Comparison of ENCODE assay signal across 25 cellular contexts in the genomic region with DNA sequence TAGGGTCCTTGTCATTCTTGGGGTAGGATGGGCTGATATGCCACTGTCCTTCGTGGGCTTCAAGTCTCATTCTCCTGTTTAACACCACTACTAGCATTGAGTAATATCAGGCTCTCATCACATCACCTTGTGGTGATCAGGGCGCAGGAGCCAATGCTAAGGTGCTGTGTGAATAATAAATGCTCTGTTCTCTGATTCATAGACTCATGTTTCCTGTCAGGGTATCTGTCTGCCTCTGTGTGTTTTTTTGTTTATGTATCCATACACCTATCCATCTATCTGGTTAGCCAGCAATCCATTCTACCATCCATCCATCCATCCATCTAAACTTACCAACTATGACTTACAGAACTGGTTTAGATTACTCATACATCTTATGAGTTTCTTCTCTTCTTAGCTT.
DNase-seq lines count a peak whose midpoint lies in the region; ATAC-seq and TF ChIP-seq lines count a peak whose summit lies in the region.
"Had no signal": no experiment of that assay in that cellular context is flagged by ENCODE, and none has a peak within 500 bp of the region (broad histone marks: within the 10 kb centered on the region; RNA-seq: fewer than 3 reads in every experiment).

No MANE protein-coding gene starts in this region.

- no peak for TF ChIP-seq CTCF in epithelial cell of esophagus (IDR thresholded peaks at IDR 0.05; ENCODE audit: insufficient read depth, low read depth, low read length, missing control alignments)
- no peak for TF ChIP-seq CTCF in uterus (IDR thresholded peaks at IDR 0.05)

- TF ChIP-seq POLR2A in uterus (IDR thresholded peaks at IDR 0.05), result no peak

- H3K9me3 ChIP-seq in uterus, result no peaks in the 10 kb centered on the region
- H3K9me3 ChIP-seq: A549, MG63 had no signal

- ATAC-seq in GM18520 (IDR thresholded peaks at IDR 0.05; ENCODE audit: unreplicated experiment) (peak; percentile 60), GM18907 (IDR thresholded peaks at IDR 0.05; ENCODE audit: unreplicated experiment) (peak; percentile 51), HG02973 (IDR thresholded peaks at IDR 0.05; ENCODE audit: unreplicated experiment) (peak; percentile 43)
- ATAC-seq in stimulated activated naive CD8-positive, alpha-beta T cell treated with anti-CD3 and anti-CD28 coated beads, Interleukin-15, Interleukin-2, amounts not matched to agents 100 U/mL and 50 U/mL, for 24 hours, result no peak
- ATAC-seq: A549, GM23338, HCT116 had no signal

- no peak overlapping the region for H3K27ac ChIP-seq in uterus
- H3K27ac ChIP-seq: A549, SK-N-MC had no signal

- H3K4me1 ChIP-seq in uterus, result no peaks in the 10 kb centered on the region
- H3K4me1 ChIP-seq: A549 had no signal

- DNase-seq in epithelial cell of esophagus (ENCODE audit: low read depth), result peak; percentile 67
- DNase-seq in stimulated activated naive CD8-positive, alpha-beta T cell treated with anti-CD3 and anti-CD28 coated beads, Interleukin-15, Interleukin-2, amounts not matched to agents 100 U/mL and 50 U/mL, for 24 hours, result no peak
- DNase-seq in dermis blood vessel endothelial cell, result no peak
- no peak for DNase-seq in NCI-H82 (lab: John Stamatoyannopoulos, UW)
- no peak for DNase-seq in uterus
- DNase-seq: Calu3; CD4-positive, alpha-beta memory T cell; DMS53; EL; Kasumi-1; MG63; NCI-H1092; NCI-H1436 treated with DMSO at 0.1 percent for 48 hours; NCI-H2029; NCI-H345; NCI-H526; NK-92 treated with Interleukin-12 subunit alpha and Interleukin-12 subunit beta, amount 100 ng/mL, for 24 hours; SHP77 had no signal

- H3K4me3 ChIP-seq in epithelial cell of esophagus (ENCODE audit: low read length) (no peak overlapping the region), uterus (no peak overlapping the region)
- H3K4me3 ChIP-seq: A549, GM23338, MG63, SK-N-MC had no signal

- H3K36me3 ChIP-seq in uterus, result no peaks in the 10 kb centered on the region
- H3K36me3 ChIP-seq: MG63 had no signal

- intact Hi-C loops in uterus (cut with DNase I; ENCODE audit: low total_unique reads), result no loop called here

- no peaks in the 10 kb centered on the region for H3K27me3 ChIP-seq in uterus
- H3K27me3 ChIP-seq: MG63 had no signal
